ENCODE assay signal across 9 cellular contexts in genomic region chr1:111227434-111227833, GRCh38. TPM values are rescaled to one million over a fixed set of nuclear protein-coding genes. Genes with fewer than 3 reads are reported as not detected.
DNase-seq lines count a peak whose midpoint lies in the region; ATAC-seq and TF ChIP-seq lines count a peak whose summit lies in the region.
"Had no signal": no experiment of that assay in that cellular context is flagged by ENCODE, and none has a peak within 500 bp of the region (broad histone marks: within the 10 kb centered on the region; RNA-seq: fewer than 3 reads in every experiment).

TSS of gene CHI3L2 (plus strand) at chr1:111227713. CDS start at chr1:111227730, 17 bp downstream.

- H3K9me3 ChIP-seq in DND-41 (ENCODE audit: insufficient read depth, low read length, severe bottlenecking), result no peaks in the 10 kb centered on the region

- H3K27me3 Mint-ChIP-seq in activated T-helper 1 cell treated with anti-CD3 and anti-CD28 coated beads, Interleukin-12 subunit alpha, Interleukin-12 subunit beta, Interleukin-2, Interleukin-4 antibody, amounts not matched to agents 30 ng/mL and 10 ng/mL and 1 ng/mL, durations not matched to agents 14 hours and 24 hours and 36 hours (ENCODE audit: insufficient read depth), result no peaks in the 10 kb centered on the region
- H3K27me3 Mint-ChIP-seq in progenitor cell of endocrine pancreas, result no peaks in the 10 kb centered on the region

- peak within 1 kb of the TSS; percentile 46 for H3K4me3 Mint-ChIP-seq in activated T-helper 1 cell treated with anti-CD3 and anti-CD28 coated beads, Interleukin-12 subunit alpha, Interleukin-12 subunit beta, Interleukin-2, Interleukin-4 antibody, amounts not matched to agents 30 ng/mL and 10 ng/mL and 1 ng/mL, durations not matched to agents 14 hours and 24 hours and 36 hours
- no peak within 1 kb of the TSS for H3K4me3 Mint-ChIP-seq in progenitor cell of endocrine pancreas (ENCODE audit: low read depth)

- H3K4me2 ChIP-seq in DND-41 (ENCODE audit: insufficient read depth, low read length), result peak within 1 kb of the TSS; percentile 61

- H3K4me3 ChIP-seq in DND-41 (ENCODE audit: low read depth in 1 of 2, low read length in 2 of 2), result peak within 1 kb of the TSS in 1 of 2 experiments; percentile 26; a peak in 1 of 4 replicates

- DNase-seq in DND-41 (no peak), fibroblast of the conjunctiva (ENCODE audit: low read depth) (peak; percentile 39), progenitor cell of endocrine pancreas (ENCODE audit: low spot score, unreplicated experiment) (no peak), NCI-H2171 treated with DMSO at 0.1 percent for 48 hours (lab: John Stamatoyannopoulos, UW) (no peak), kidney tubule cell (ENCODE audit: low spot score) (no peak)
- no peak for DNase-seq in activated T-helper 1 cell treated with anti-CD3 and anti-CD28 coated beads, Interleukin-12 subunit alpha, Interleukin-12 subunit beta, Interleukin-2, Interleukin-4 antibody, amounts not matched to agents 30 ng/mL and 10 ng/mL and 1 ng/mL, durations not matched to agents 14 hours and 24 hours and 36 hours (ENCODE audit: low spot score)
- DNase-seq: SHP77 had no signal

- no peaks in the 10 kb centered on the region for H3K9me3 Mint-ChIP-seq in activated T-helper 1 cell treated with anti-CD3 and anti-CD28 coated beads, Interleukin-12 subunit alpha, Interleukin-12 subunit beta, Interleukin-2, Interleukin-4 antibody, amounts not matched to agents 30 ng/mL and 10 ng/mL and 1 ng/mL, durations not matched to agents 14 hours and 24 hours and 36 hours
- H3K9me3 Mint-ChIP-seq in progenitor cell of endocrine pancreas (ENCODE audit: low read depth), result no peaks in the 10 kb centered on the region

- H3K36me3 Mint-ChIP-seq in activated T-helper 1 cell treated with anti-CD3 and anti-CD28 coated beads, Interleukin-12 subunit alpha, Interleukin-12 subunit beta, Interleukin-2, Interleukin-4 antibody, amounts not matched to agents 30 ng/mL and 10 ng/mL and 1 ng/mL, durations not matched to agents 14 hours and 24 hours and 36 hours (ENCODE audit: low read depth), result peaks cover 7% of the 10 kb centered on the region
- no peaks in the 10 kb centered on the region for H3K36me3 Mint-ChIP-seq in progenitor cell of endocrine pancreas (ENCODE audit: insufficient read depth)

- intact Hi-C loops in activated T-helper 1 cell treated with anti-CD3 and anti-CD28 coated beads, Interleukin-12 subunit alpha, Interleukin-12 subunit beta, Interleukin-2, Interleukin-4 antibody, amounts not matched to agents 30 ng/mL and 10 ng/mL and 1 ng/mL, durations not matched to agents 14 hours and 24 hours and 36 hours (cut with micrococcal nuclease), result loop anchor here (10.0 kb wide), 1 partner anchor 247 kb away; the partner anchor contains the start of gene C1orf162

- peaks cover 61% of the 10 kb centered on the region for H3K79me2 ChIP-seq in DND-41 (ENCODE audit: insufficient read depth, low read length)

- peak within 1 kb of the TSS; percentile 71 for H3K27ac Mint-ChIP-seq in activated T-helper 1 cell treated with anti-CD3 and anti-CD28 coated beads, Interleukin-12 subunit alpha, Interleukin-12 subunit beta, Interleukin-2, Interleukin-4 antibody, amounts not matched to agents 30 ng/mL and 10 ng/mL and 1 ng/mL, durations not matched to agents 14 hours and 24 hours and 36 hours
- peak within 1 kb of the TSS; percentile 87 for H3K27ac Mint-ChIP-seq in progenitor cell of endocrine pancreas

- H3K36me3 ChIP-seq in DND-41 (ENCODE audit: insufficient read depth, low read length), result peaks cover 17% of the 10 kb centered on the region

- no peaks in the 10 kb centered on the region for H4K20me1 ChIP-seq in DND-41 (ENCODE audit: insufficient read depth, low read length)

- peak within 1 kb of the TSS; percentile 99 for H3K27ac ChIP-seq in DND-41 (ENCODE audit: low read length)

- 0 out of 2 replicates have a peak within 1 kb of the TSS, but pooled peaks have one; percentile 9 for H2AFZ ChIP-seq in DND-41 (ENCODE audit: low read depth, low read length)

- ATAC-seq in DND-41 (ENCODE audit: insufficient read depth, low read depth) (no peak), HG03108 (IDR thresholded peaks at IDR 0.05; ENCODE audit: unreplicated experiment) (no peak), GM19467 (IDR thresholded peaks at IDR 0.05; ENCODE audit: unreplicated experiment) (no peak)

- H3K4me1 ChIP-seq in DND-41 (ENCODE audit: insufficient read depth, low read length), result peaks cover 98% of the 10 kb centered on the region

- H3K4me1 Mint-ChIP-seq in activated T-helper 1 cell treated with anti-CD3 and anti-CD28 coated beads, Interleukin-12 subunit alpha, Interleukin-12 subunit beta, Interleukin-2, Interleukin-4 antibody, amounts not matched to agents 30 ng/mL and 10 ng/mL and 1 ng/mL, durations not matched to agents 14 hours and 24 hours and 36 hours (ENCODE audit: low read depth), result peaks cover 85% of the 10 kb centered on the region
- peaks cover 16% of the 10 kb centered on the region for H3K4me1 Mint-ChIP-seq in progenitor cell of endocrine pancreas (ENCODE audit: low read depth)

- TF ChIP-seq CTCF in DND-41 (IDR thresholded peaks at IDR 0.05; ENCODE audit: borderline replicate concordance, extremely low read depth, low read length, poor library complexity, severe bottlenecking) (no peak), progenitor cell of endocrine pancreas (IDR thresholded peaks at IDR 0.05; ENCODE audit: unreplicated experiment) (no peak)

- H3K9ac ChIP-seq in DND-41 (ENCODE audit: low read depth, low read length), result peak within 1 kb of the TSS; percentile 66

- no peaks in the 10 kb centered on the region for H3K27me3 ChIP-seq in DND-41 (ENCODE audit: insufficient read depth, low read length, poor library complexity)

RNA-seq across cellular contexts. Expression of gene CHI3L2, which starts in this region (rescaled TPM):
- 2.8 and 4.0 TPM in 2 replicates for total RNA-seq in activated T-helper 1 cell treated with anti-CD3 and anti-CD28 coated beads, Interleukin-12 subunit alpha, Interleukin-12 subunit beta, Interleukin-2, Interleukin-4 antibody, amounts not matched to agents 30 ng/mL and 10 ng/mL and 1 ng/mL, durations not matched to agents 14 hours and 24 hours and 36 hours
- total RNA-seq in progenitor cell of endocrine pancreas, result not detected in 2 replicates
